In the genomic region with DNA sequence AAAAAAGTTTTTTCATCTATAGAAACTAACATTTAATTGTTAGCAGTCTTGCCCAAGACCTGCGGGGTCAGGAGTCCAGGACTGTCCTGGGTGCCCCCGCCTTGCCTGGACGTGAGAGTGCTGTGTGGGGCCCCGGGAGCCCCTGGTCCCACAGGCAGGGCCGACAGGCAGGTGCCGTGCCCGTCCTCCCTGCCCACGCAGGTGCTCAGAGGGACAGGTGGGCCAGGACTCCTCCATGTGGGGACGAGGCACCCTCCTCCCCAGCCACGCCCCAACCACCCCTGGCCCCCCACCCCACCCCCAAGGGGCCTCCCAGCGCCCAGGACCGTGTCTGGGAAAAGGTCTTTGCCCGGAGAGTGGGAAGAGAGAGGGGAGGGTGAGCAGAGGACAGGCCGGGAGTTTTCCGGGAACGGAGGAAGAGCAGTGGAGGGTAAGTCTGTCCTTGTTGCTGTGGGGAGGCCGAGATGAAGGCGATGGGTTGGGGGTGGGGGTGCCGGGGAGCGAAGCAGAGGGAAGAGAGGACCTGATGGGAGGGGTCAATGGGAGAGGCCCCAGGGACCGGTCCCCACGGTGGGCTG, we compare ENCODE assay signal across 8 cellular contexts. TPM values are rescaled to one million over a fixed set of nuclear protein-coding genes. Genes with fewer than 3 reads are reported as not detected.
DNase-seq lines count a peak whose midpoint lies in the region; ATAC-seq and TF ChIP-seq lines count a peak whose summit lies in the region.

No MANE protein-coding gene starts in this region.

- intact Hi-C loops in MCF 10A (cut with micrococcal nuclease) = loop anchor here (10.0 kb wide), 1 partner anchor 105 kb away; the partner anchor contains the start of genes AJM1 and PHPT1

- ATAC-seq in memory B cell (ENCODE audit: low read depth) (no peak), GM21737 (IDR thresholded peaks at IDR 0.05; ENCODE audit: unreplicated experiment) (no peak)

- no TSS peak for BruUV-seq in MCF 10A (replicated peaks; lab: Mats Ljungman, UMichigan)

- H3K36me3 Mint-ChIP-seq in MCF 10A (ENCODE audit: insufficient read depth, unreplicated experiment) (peaks cover 5% of the 10 kb centered on the region), memory B cell (no peaks in the 10 kb centered on the region)

- H3K9me3 Mint-ChIP-seq in MCF 10A (ENCODE audit: unreplicated experiment) (no peaks in the 10 kb centered on the region), memory B cell (no peaks in the 10 kb centered on the region)

- peak overlapping the region; percentile 39 for H3K27ac Mint-ChIP-seq in MCF 10A (ENCODE audit: low read depth, unreplicated experiment)
- peak overlapping the region; percentile 75 for H3K27ac Mint-ChIP-seq in memory B cell

- peak overlapping the region; percentile 84 for H3K4me3 Mint-ChIP-seq in MCF 10A (ENCODE audit: unreplicated experiment)
- peak overlapping the region; percentile 86 for H3K4me3 Mint-ChIP-seq in memory B cell

- H3K4me1 Mint-ChIP-seq in MCF 10A (ENCODE audit: insufficient read depth, unreplicated experiment) = no peaks in the 10 kb centered on the region
- peaks cover 5% of the 10 kb centered on the region for H3K4me1 Mint-ChIP-seq in memory B cell

- POLR2A ChIA-PET in MCF 10A (lab: Yijun Ruan, JAX) = interaction anchor here (0.6 to 1.4 kb wide), 3 partner anchors 15 to 67 kb away, joined by 3 to 4 read pairs (median 3); no protein-coding TSS in a partner anchor

- peak; percentile 31 for DNase-seq in stimulated activated CD4-positive, alpha-beta T cell treated with anti-CD3 and anti-CD28 coated beads, Interleukin-15, amount 100 ng/mL, for 24 hours
- DNase-seq in stimulated activated CD4-positive, alpha-beta T cell treated with anti-CD3 and anti-CD28 coated beads, Interleukin-4, amount 100 ng/mL, for 4 hours = no peak
- no peak for DNase-seq in MCF 10A (ENCODE audit: unreplicated experiment)
- no peak for DNase-seq in memory B cell (ENCODE audit: low spot score in 2 of 2)
- no peak for DNase-seq in SKM-1 treated with dmso at 0.1 percent for 144 hours (lab: John Stamatoyannopoulos, UW; ENCODE audit: unreplicated experiment)
- DNase-seq in NCI-H774 (lab: John Stamatoyannopoulos, UW) = no peak
- DNase-seq in stimulated activated CD4-positive, alpha-beta T cell treated with anti-CD3 and anti-CD28 coated beads, Interleukin-4, amount 100 ng/mL, for 1 hour = no peak

- H3K27me3 Mint-ChIP-seq in MCF 10A (ENCODE audit: insufficient read depth, unreplicated experiment) (no peaks in the 10 kb centered on the region), memory B cell (no peaks in the 10 kb centered on the region)

- CTCF ChIA-PET in MCF 10A (lab: Yijun Ruan, JAX) = interaction anchor here (0.6 kb wide), 2 partner anchors 51 to 194 kb away, joined by 3 to 4 read pairs; no protein-coding TSS in a partner anchor

- no peak for TF ChIP-seq CTCF in MCF 10A (IDR thresholded peaks at IDR 0.05; ENCODE audit: unreplicated experiment)

RNA-seq across cellular contexts. Expression of gene LCN12, which starts 2.7 kb away (rescaled TPM):
- total RNA-seq in MCF 10A (2022) = 0.86 and 1.2 TPM in 2 replicates

RNA-seq across cellular contexts. Expression of gene C8G, which starts 4.3 kb away (rescaled TPM):
- total RNA-seq in MCF 10A (2022) = 1.0 and 1.1 TPM in 2 replicates

RNA-seq across cellular contexts. Expression of gene FBXW5, which starts 4.8 kb away (rescaled TPM):
- 88.8 and 100 TPM in 2 replicates for total RNA-seq in MCF 10A (2022)

RNA-seq across cellular contexts. Expression of gene PTGDS, which starts 28.0 kb away (rescaled TPM):
- 1.1 and 1.8 TPM in 2 replicates for total RNA-seq in MCF 10A (2022)

RNA-seq across cellular contexts. Expression of gene LCNL1, which starts 33.5 kb away (rescaled TPM):
- total RNA-seq in MCF 10A (2022) = not detected in 2 replicates
